8 cellular contexts compared by ENCODE assay signal in the genomic region with DNA sequence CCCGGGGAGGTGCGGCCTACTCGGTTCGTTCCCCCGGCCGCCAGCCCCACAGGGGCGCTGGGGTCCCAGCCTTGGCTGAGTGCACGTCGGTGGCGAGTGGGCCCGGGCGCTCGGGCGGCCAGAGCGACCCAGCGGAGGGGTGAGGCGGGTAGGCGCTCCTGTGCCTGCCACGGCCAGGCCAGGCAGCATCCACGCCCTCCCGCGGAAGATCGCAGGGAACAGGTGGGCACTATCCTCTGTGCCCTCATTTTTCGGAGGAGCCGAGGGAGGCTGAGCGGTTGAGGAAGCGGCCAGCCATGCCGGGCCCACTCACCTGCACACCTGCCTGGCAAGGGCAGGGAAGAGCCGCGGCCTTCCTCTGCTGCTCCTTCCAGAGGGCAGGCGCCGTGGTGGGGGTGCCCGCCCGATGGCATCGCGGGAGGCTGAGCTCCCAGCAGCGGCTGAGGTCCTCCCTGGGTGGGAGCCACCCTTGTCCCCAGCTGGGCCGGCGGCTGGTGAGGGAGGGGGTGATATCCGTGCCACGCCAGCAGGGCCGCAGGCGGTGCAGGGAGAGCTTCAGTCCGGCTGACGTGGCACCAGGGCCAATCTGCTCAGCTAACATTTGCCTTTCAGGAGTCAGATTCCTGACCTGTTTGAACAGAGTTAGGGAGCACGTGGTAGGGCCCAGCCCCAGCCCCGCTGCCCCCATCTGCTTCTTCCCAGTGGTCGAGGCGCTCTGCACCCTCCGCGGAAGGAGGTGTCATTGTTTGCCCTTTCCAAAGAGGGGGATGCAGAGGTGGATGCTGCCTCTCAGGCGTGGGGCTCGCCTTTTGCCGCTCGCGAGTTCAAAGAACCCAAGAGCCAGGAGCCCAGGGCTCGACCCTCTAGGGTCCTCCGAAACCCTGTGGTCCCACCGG. TPM values are rescaled to one million over a fixed set of nuclear protein-coding genes. Genes with fewer than 3 reads are reported as not detected.
DNase-seq lines count a peak whose midpoint lies in the region; ATAC-seq, FAIRE-seq and TF ChIP-seq lines count a peak whose summit lies in the region.

No MANE protein-coding gene starts in this region.

- peaks cover 29 to 50% (median 34%) of the 10 kb centered on the region in 4 donors for H3K4me1 ChIP-seq in upper lobe of left lung

- ATAC-seq in upper lobe of left lung (ENCODE audit: low FRiP score in 2 of 2), result no peak

- H3K27me3 ChIP-seq in brain microvascular endothelial cell (replicated peaks), result no peaks in the 10 kb centered on the region
- no peaks in the 10 kb centered on the region for H3K27me3 ChIP-seq in upper lobe of left lung

- no peak for TF ChIP-seq POLR2A in lower leg skin (IDR thresholded peaks at IDR 0.05)
- TF ChIP-seq POLR2A in upper lobe of left lung (IDR thresholded peaks at IDR 0.05), result no peak

- H3K27ac ChIP-seq in brain microvascular endothelial cell, result peak overlapping the region; percentile 85
- peak overlapping the region; percentile 97 to 100 (median 98) for H3K27ac ChIP-seq in upper lobe of left lung

- intact Hi-C loops in lower leg skin (cut with DNase I; ENCODE audit: low total_unique reads), result no loop called here

- no peak for TF ChIP-seq EP300 in upper lobe of left lung (IDR thresholded peaks at IDR 0.05)

- H3K36me3 ChIP-seq in brain microvascular endothelial cell (replicated peaks) (peaks cover 4% of the 10 kb centered on the region), upper lobe of left lung (peaks cover 0 to under 1% (median 0%) of the 10 kb centered on the region in 4 donors)

- DNase-seq in NCI-H2029 (lab: John Stamatoyannopoulos, UW), result peak; percentile 35
- DNase-seq in NCI-H2029 treated with DMSO at 0.1 percent for 48 hours (lab: John Stamatoyannopoulos, UW), result no peak
- DNase-seq in NCI-H2196 treated with DMSO at 0.1 percent for 48 hours (lab: John Stamatoyannopoulos, UW; ENCODE audit: unreplicated experiment), result peak; percentile 19
- no peak for DNase-seq in brain microvascular endothelial cell
- peak; percentile 32 to 92 for DNase-seq in lower leg skin (ENCODE audit: low spot score in 2 of 2)
- DNase-seq in upper lobe of left lung, result peak; percentile 46 to 89
- no peak for DNase-seq in NCI-H1105 treated with DMSO at 0.1 percent for 48 hours (lab: John Stamatoyannopoulos, UW)
- DNase-seq in frontal cortex (ENCODE audit: low spot score in 2 of 2), result no peak

- TF ChIP-seq CTCF in brain microvascular endothelial cell (IDR thresholded peaks at IDR 0.05; ENCODE audit: low read depth, low read length, missing control alignments) (no peak), lower leg skin (IDR thresholded peaks at IDR 0.05) (no peak), upper lobe of left lung (IDR thresholded peaks at IDR 0.05) (peak in 1 of 6 experiments; percentile 3)

- in situ Hi-C loops in brain microvascular endothelial cell (cut with HindIII; ENCODE audit: low pct_ligation_motif_present, low sequenced_read_pairs), result loop anchor here (5.0 to 10.0 kb wide), 2 partner anchors 60 to 158 kb away; a partner anchor contains a TSS

- H3K4me3 ChIP-seq in brain microvascular endothelial cell (ENCODE audit: low read depth, low read length) (peak overlapping the region; percentile 59), lower leg skin (ENCODE audit: low read depth, poor library complexity, severe bottlenecking) (peak overlapping the region; percentile 30), upper lobe of left lung (peak overlapping the region; percentile 40 to 100 (median 92))

- no peaks in the 10 kb centered on the region for H3K9me3 ChIP-seq in upper lobe of left lung

- FAIRE-seq in frontal cortex (lab: Jason Lieb, UNC), result no peak

- WGBS in lower leg skin, 2 donors, result 14 to 32% methylated on average over 35 to 38 of the region's 59 CpGs
- 30 to 59% methylated on average over 27 to 30 of the region's 59 CpGs for WGBS in upper lobe of left lung, 2 donors

RNA-seq across cellular contexts. Expression of a gene that starts 1.6 kb away (rescaled TPM):
- total RNA-seq in lower leg skin (10 to 100 TPM; 58.4 to 77.8 (median 58.5) TPM), upper lobe of left lung (10 to 100 TPM; 64.1 to 89.1 (median 72.1) TPM), frontal cortex (9.0 TPM)

RNA-seq across cellular contexts. Expression of a gene that starts 44.8 kb away (rescaled TPM):
- 10 to 100 TPM in 3 of 4 donors, 1 to 10 TPM in 1; 10.0 to 17.8 (median 12.1) TPM for total RNA-seq in lower leg skin
- 10 to 100 TPM in 5 of 6 donors, 1 to 10 TPM in 1; 9.1 to 43.0 (median 14.1) TPM for total RNA-seq in upper lobe of left lung
- 10.2 TPM for total RNA-seq in frontal cortex

Comparison
In these comparisons a context has a peak if more than half of its experiments do, and no peak if none do; other contexts are left out.
1. DNase-seq: peak in NCI-H2029 (single experiment), NCI-H2196 treated with DMSO at 0.1 percent for 48 hours (single experiment), lower leg skin (2 of 2) and upper lobe of left lung (2 of 2); none in NCI-H2029 treated with DMSO at 0.1 percent for 48 hours (single experiment), brain microvascular endothelial cell (single experiment), NCI-H1105 treated with DMSO at 0.1 percent for 48 hours (single experiment) and frontal cortex (0 of 2).
2. H3K4me3 ChIP-seq: peak in every context shown above with its lines; median percentile 92 in upper lobe of left lung; 59 in brain microvascular endothelial cell; 30 in lower leg skin.